Comparison of ENCODE assay signal across 10 cellular contexts in genomic region chr14:103526914-103527248, GRCh38. TPM values are rescaled to one million over a fixed set of nuclear protein-coding genes. Genes with fewer than 3 reads are reported as not detected.
DNase-seq lines count a peak whose midpoint lies in the region; ATAC-seq and TF ChIP-seq lines count a peak whose summit lies in the region.
"Had no signal": no experiment of that assay in that cellular context is flagged by ENCODE, and none has a peak within 500 bp of the region (broad histone marks: within the 10 kb centered on the region; RNA-seq: fewer than 3 reads in every experiment).

No MANE protein-coding gene starts in this region.

- peaks cover 24 to 40% (median 31%) of the 10 kb centered on the region in 11 experiments for H3K27me3 ChIP-seq in BLaER1 treated with 17β-estradiol and CSF1 and Interleukin-3, amounts not matched to agents 10 nM and 100 nM
- H3K27me3 ChIP-seq in rectal smooth muscle tissue (ENCODE audit: control insufficient read depth, insufficient read depth, low read length) (no peaks in the 10 kb centered on the region), MG63 (no peaks in the 10 kb centered on the region; the same call in 1 of the 2 replicates)

- H3K36me3 Mint-ChIP-seq in HFFc6 (ENCODE audit: low read depth) = peaks cover 4% of the 10 kb centered on the region; the same call in 1 of the 2 replicates
- peaks cover 24% of the 10 kb centered on the region for H3K36me3 Mint-ChIP-seq in effector memory CD8-positive, alpha-beta T cell (ENCODE audit: insufficient read depth)

- peaks cover 5 to 70% (median 27%) of the 10 kb centered on the region in 11 experiments; a peak in 20 of 22 replicates for H4K20me1 ChIP-seq in BLaER1 treated with 17β-estradiol and CSF1 and Interleukin-3, amounts not matched to agents 10 nM and 100 nM

- H3K4me1 ChIP-seq in BLaER1 treated with 17β-estradiol and CSF1 and Interleukin-3, amounts not matched to agents 10 nM and 100 nM = peaks cover 50 to 70% (median 61%) of the 10 kb centered on the region in 10 experiments
- peaks cover 17% of the 10 kb centered on the region for H3K4me1 ChIP-seq in rectal smooth muscle tissue (ENCODE audit: control insufficient read depth, insufficient read depth, low read length)

- DNase-seq in HFFc6 (no peak), MG63 (no peak), NCI-H1436 treated with DMSO at 0.1 percent for 48 hours (lab: John Stamatoyannopoulos, UW) (no peak), NCI-H2029 treated with DMSO at 0.1 percent for 48 hours (lab: John Stamatoyannopoulos, UW) (no peak)
- DNase-seq in effector memory CD8-positive, alpha-beta T cell = no peak
- DNase-seq: activated gamma-delta T cell treated with Interleukin-2 at 50 U/mL for 16 hours, DMS153 had no signal

- peak overlapping the region in 6 of 11 experiments; percentile 6 to 86 (median 47); a peak in 7 of 22 replicates for H3K27ac ChIP-seq in BLaER1 treated with 17β-estradiol and CSF1 and Interleukin-3, amounts not matched to agents 10 nM and 100 nM
- peak overlapping the region; percentile 84 for H3K27ac ChIP-seq in rectal smooth muscle tissue (ENCODE audit: low read depth, low read length)

- no peaks in the 10 kb centered on the region for H3K9me3 Mint-ChIP-seq in HFFc6
- H3K9me3 Mint-ChIP-seq in effector memory CD8-positive, alpha-beta T cell = no peaks in the 10 kb centered on the region

- H3K4me2 ChIP-seq in BLaER1 treated with 17β-estradiol and CSF1 and Interleukin-3, amounts not matched to agents 10 nM and 100 nM = peak overlapping the region; percentile 87 to 99 (median 98)

- H3K9me3 ChIP-seq in BLaER1 treated with 17β-estradiol and CSF1 and Interleukin-3, amounts not matched to agents 10 nM and 100 nM (replicated peaks in 1 of 11) = 0 out of 22 replicates have a peak, but pooled peaks cover 0 to 9% (median 0%) of the 10 kb centered on the region in 11 experiments
- no peaks in the 10 kb centered on the region for H3K9me3 ChIP-seq in MG63

- ATAC-seq in effector memory CD8-positive, alpha-beta T cell (replicated peaks) = no peak
- ATAC-seq in HG02571 (IDR thresholded peaks at IDR 0.05; ENCODE audit: unreplicated experiment) = no peak

- TF ChIP-seq CTCF in HFFc6 (IDR thresholded peaks at IDR 0.05) = no peak

- H3K27me3 Mint-ChIP-seq in HFFc6 (ENCODE audit: insufficient read depth) = peaks cover 7% of the 10 kb centered on the region
- no peaks in the 10 kb centered on the region for H3K27me3 Mint-ChIP-seq in effector memory CD8-positive, alpha-beta T cell

- H3K4me3 Mint-ChIP-seq in HFFc6 = no peak overlapping the region; the same call in 1 of the 2 replicates
- H3K4me3 Mint-ChIP-seq in effector memory CD8-positive, alpha-beta T cell = peak overlapping the region; percentile 91 to 94

- peak overlapping the region; percentile 97 for H3K27ac Mint-ChIP-seq in HFFc6
- H3K27ac Mint-ChIP-seq in effector memory CD8-positive, alpha-beta T cell = peak overlapping the region; percentile 66 to 96

- peaks cover 0 to 21% (median 19%) of the 10 kb centered on the region in 11 experiments; a peak in 17 of 22 replicates for H3K36me3 ChIP-seq in BLaER1 treated with 17β-estradiol and CSF1 and Interleukin-3, amounts not matched to agents 10 nM and 100 nM
- no peaks in the 10 kb centered on the region for H3K36me3 ChIP-seq in rectal smooth muscle tissue (ENCODE audit: control insufficient read depth, insufficient read depth, low read length)
- H3K36me3 ChIP-seq in MG63 = peaks cover 4% of the 10 kb centered on the region

- no peak overlapping the region for H3K4me3 ChIP-seq in BLaER1 treated with 17β-estradiol and CSF1 and Interleukin-3, amounts not matched to agents 10 nM and 100 nM
- H3K4me3 ChIP-seq in rectal smooth muscle tissue (ENCODE audit: low read length) = no peak overlapping the region
- H3K4me3 ChIP-seq in MG63 = no peak overlapping the region

- peaks cover 32% of the 10 kb centered on the region for H3K4me1 Mint-ChIP-seq in HFFc6 (ENCODE audit: low read depth)
- peaks cover 13 to 34% of the 10 kb centered on the region in 2 donors for H3K4me1 Mint-ChIP-seq in effector memory CD8-positive, alpha-beta T cell (ENCODE audit: low read depth in 2 of 2)

- H3K9ac ChIP-seq in BLaER1 treated with 17β-estradiol and CSF1 and Interleukin-3, amounts not matched to agents 10 nM and 100 nM = peak overlapping the region in 3 of 11 experiments; percentile 44 to 98 (median 96); a peak in 4 of 22 replicates
- no peak overlapping the region for H3K9ac ChIP-seq in rectal smooth muscle tissue (ENCODE audit: low read length)

RNA-seq across cellular contexts. Expression of gene TRMT61A, which starts 2.1 kb away (rescaled TPM):
- 10 to 100 TPM; 12.0 to 14.9 (median 13.4) TPM for total RNA-seq in HFFc6 (2021; fragmentation: NEBNext Ultra II Directional; extraction: Animal tissue kit (Norgen Biotek cat#: 25700))
- total RNA-seq in MG63 (2014; rRNA removed; shearing (Covaris generic); ENCODE audit: low replicate concordance) = 29.0 and 43.2 TPM in 2 replicates

RNA-seq across cellular contexts. Expression of gene CKB, which starts 4.3 kb away (rescaled TPM):
- total RNA-seq in HFFc6 (2021; fragmentation: NEBNext Ultra II Directional; extraction: Animal tissue kit (Norgen Biotek cat#: 25700)) = 10 to 100 TPM; 16.6 to 31.3 (median 19.4) TPM
- total RNA-seq in MG63 (2014; rRNA removed; shearing (Covaris generic); ENCODE audit: low replicate concordance) = 34.9 and 45.2 TPM in 2 replicates

RNA-seq across cellular contexts. Expression of gene BAG5, which starts 35.6 kb away (rescaled TPM):
- 10 to 100 TPM; 22.6 to 25.8 (median 23.6) TPM for total RNA-seq in HFFc6 (2021; fragmentation: NEBNext Ultra II Directional; extraction: Animal tissue kit (Norgen Biotek cat#: 25700))
- 5.4 and 8.2 TPM in 2 replicates for total RNA-seq in MG63 (2014; rRNA removed; shearing (Covaris generic); ENCODE audit: low replicate concordance)

RNA-seq across cellular contexts. Expression of gene COA8, which starts 35.9 kb away (rescaled TPM):
- 10 to 100 TPM; 38.7 to 54.8 (median 46.9) TPM for total RNA-seq in HFFc6 (2021; fragmentation: NEBNext Ultra II Directional; extraction: Animal tissue kit (Norgen Biotek cat#: 25700))
- total RNA-seq in MG63 (2014; rRNA removed; shearing (Covaris generic); ENCODE audit: low replicate concordance) = 18.4 and 38.9 TPM in 2 replicates
